In the genomic region with DNA sequence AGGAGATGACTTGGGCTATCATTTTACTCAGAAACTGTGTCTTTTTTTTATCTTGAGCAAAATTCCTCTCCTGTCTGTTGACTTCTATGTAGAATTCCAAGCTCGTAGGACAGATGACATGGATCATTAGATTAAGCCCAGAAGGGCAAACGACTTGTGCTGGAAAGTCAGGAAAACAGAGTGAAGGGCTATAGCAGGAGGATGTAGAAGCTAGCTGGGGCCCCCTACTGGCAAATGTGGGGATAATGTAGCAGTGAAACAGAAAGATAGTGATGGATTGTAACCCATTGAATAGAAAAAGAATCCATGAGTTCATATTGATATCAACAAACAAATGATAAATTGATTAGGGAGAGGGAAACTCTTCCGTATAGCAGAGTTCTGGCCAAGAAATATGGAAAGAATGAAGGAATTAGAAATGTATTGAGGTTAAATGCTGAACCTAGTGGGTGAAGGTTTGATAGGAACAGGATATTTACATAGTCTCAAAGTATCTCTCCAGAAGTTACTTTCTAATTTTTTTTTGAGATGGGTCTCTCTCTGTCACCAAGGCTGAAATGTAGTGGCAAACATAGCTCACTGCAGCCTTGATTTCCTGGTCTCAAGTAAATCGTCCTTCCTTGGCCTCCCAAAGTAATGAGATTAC, we compare ENCODE assay signal across 8 cellular contexts.
DNase-seq lines count a peak whose midpoint lies in the region; ATAC-seq, FAIRE-seq and TF ChIP-seq lines count a peak whose summit lies in the region.

No MANE protein-coding gene starts in this region.

- no peak overlapping the region for H3K4me3 Mint-ChIP-seq in activated naive CD4-positive, alpha-beta T cell treated with anti-CD3 and anti-CD28 coated beads for 36 hours

- DNase-seq in activated naive CD4-positive, alpha-beta T cell treated with anti-CD3 and anti-CD28 coated beads for 36 hours: peak; percentile 58
- no peak for DNase-seq in activated naive CD4-positive, alpha-beta T cell (lab: John Stamatoyannopoulos, UW)
- DNase-seq in NCI-H82 treated with DMSO at 0.1 percent for 48 hours (lab: John Stamatoyannopoulos, UW; ENCODE audit: unreplicated experiment): peak; percentile 36
- no peak for DNase-seq in GM12878 (ENCODE audit: low read depth, low spot score)
- no peak for DNase-seq in keratinocyte (ENCODE audit: low read depth, low spot score)
- no peak for DNase-seq in thoracic aorta (ENCODE audit: low spot score)

- no peaks in the 10 kb centered on the region for H3K4me1 Mint-ChIP-seq in activated naive CD4-positive, alpha-beta T cell treated with anti-CD3 and anti-CD28 coated beads for 36 hours (ENCODE audit: low read depth)

- TF ChIP-seq POLR2A in GM12878 (IDR thresholded peaks at IDR 0.05; ENCODE audit: low read depth, low read length): no peak

- WGBS in GM12878 (ENCODE audit: insufficient coverage, insufficient replicate concordance, low lambda C conversion rate, missing lambda C conversion rate): 12% methylated on average over 4 of the region's 4 CpGs

- H3K9me3 Mint-ChIP-seq in activated naive CD4-positive, alpha-beta T cell treated with anti-CD3 and anti-CD28 coated beads for 36 hours: no peaks in the 10 kb centered on the region

- peak; percentile 50 for TF ChIP-seq RAD21 in GM12878 (IDR thresholded peaks at IDR 0.05; ENCODE audit: insufficient read depth, low read depth, low read length)

- no peak for TF ChIP-seq EP300 in GM12878 (IDR thresholded peaks at IDR 0.05; ENCODE audit: borderline replicate concordance in 1 of 2, control insufficient read depth in 1 of 2, low read depth in 2 of 2, low read length in 2 of 2)

- in situ Hi-C loops in GM12878 (cut with MboI): no loop called here

- H3K79me2 ChIP-seq in GM12878 (ENCODE audit: control insufficient read depth, insufficient read depth, low read length) (no peaks in the 10 kb centered on the region), keratinocyte (ENCODE audit: control insufficient read depth, insufficient read depth, low read length) (no peaks in the 10 kb centered on the region)

- no peak for FAIRE-seq in GM12878 (lab: Jason Lieb, UNC)
- no peak for FAIRE-seq in keratinocyte (lab: Jason Lieb, UNC)

- H3K4me2 ChIP-seq in GM12878 (ENCODE audit: control insufficient read depth, insufficient read depth): no peak overlapping the region
- H3K4me2 ChIP-seq in keratinocyte (ENCODE audit: control insufficient read depth, extremely low read depth, insufficient read depth, low read depth, low read length): no peak overlapping the region

- H3K9me3 ChIP-seq in GM12878 (replicated peaks; ENCODE audit: control insufficient read depth, insufficient read depth, low read length) (no peaks in the 10 kb centered on the region), keratinocyte (ENCODE audit: control insufficient read depth, low read depth, low read length) (no peaks in the 10 kb centered on the region), thoracic aorta (no peaks in the 10 kb centered on the region)

- RAD21 ChIA-PET in GM12878 (lab: Charles Lee; ENCODE audit: unreplicated experiment): no interaction called here

- no peaks in the 10 kb centered on the region for H3K9me1 ChIP-seq in keratinocyte (ENCODE audit: control insufficient read depth, extremely low read depth, insufficient read depth, low read length)

- H3K27ac Mint-ChIP-seq in activated naive CD4-positive, alpha-beta T cell treated with anti-CD3 and anti-CD28 coated beads for 36 hours: no peak overlapping the region

- peaks cover 0 to 3% of the 10 kb centered on the region in 2 experiments; a peak in 2 of 4 replicates for H3K27me3 ChIP-seq in GM12878 (replicated peaks in 1 of 2; ENCODE audit: control insufficient read depth in 2 of 2, insufficient read depth in 2 of 2, low read length in 1 of 2)
- peaks cover under 1% of the 10 kb centered on the region for H3K27me3 ChIP-seq in keratinocyte (ENCODE audit: control insufficient read depth, extremely low read depth, insufficient read depth, low read length)
- no peaks in the 10 kb centered on the region for H3K27me3 ChIP-seq in thoracic aorta (replicated peaks; ENCODE audit: insufficient read depth)

- dilution Hi-C loops in keratinocyte (cut with MboI; ENCODE audit: extremely low pct_ligation_motif_present, low sequenced_read_pairs): no loop called here

- H3K27me3 Mint-ChIP-seq in activated naive CD4-positive, alpha-beta T cell treated with anti-CD3 and anti-CD28 coated beads for 36 hours (ENCODE audit: low read depth): no peaks in the 10 kb centered on the region

- no TSS peak for BruUV-seq in GM12878 (replicated peaks; lab: Mats Ljungman, UMichigan)

- H3K9ac ChIP-seq in GM12878 (ENCODE audit: control insufficient read depth, insufficient read depth, low read length) (no peak overlapping the region), keratinocyte (ENCODE audit: control insufficient read depth, extremely low read depth, insufficient read depth, low read length) (no peak overlapping the region)

- POLR2A ChIA-PET in GM12878 (lab: Charles Lee): no interaction called here

- CTCF ChIA-PET in activated naive CD4-positive, alpha-beta T cell treated with anti-CD3 and anti-CD28 coated beads for 36 hours (lab: Charles Lee): interaction anchor here (0.6 to 1.9 kb wide), 12 partner anchors 14 to 731 kb away, joined by 3 to 15 read pairs (median 4); no protein-coding TSS in a partner anchor
- CTCF ChIA-PET in GM12878 (lab: Yijun Ruan, JAX): interaction anchor here (0.7 to 1.8 kb wide), 15 partner anchors 9 to 782 kb away, joined by 3 to 6 read pairs (median 3); no protein-coding TSS in a partner anchor

- H3K36me3 ChIP-seq in GM12878 (ENCODE audit: control insufficient read depth in 2 of 2, insufficient read depth in 2 of 2, low read length in 1 of 2) (no peaks in the 10 kb centered on the region), keratinocyte (ENCODE audit: control insufficient read depth in 2 of 2, extremely low read depth in 1 of 2, insufficient read depth in 2 of 2, low read length in 2 of 2) (no peaks in the 10 kb centered on the region), thoracic aorta (no peaks in the 10 kb centered on the region)

- H3K4me1 ChIP-seq in GM12878 (ENCODE audit: control insufficient read depth, insufficient read depth, low read length): no peaks in the 10 kb centered on the region
- H3K4me1 ChIP-seq in keratinocyte (ENCODE audit: control insufficient read depth, extremely low read depth, insufficient read depth, low read length): no peaks in the 10 kb centered on the region
- H3K4me1 ChIP-seq in thoracic aorta (ENCODE audit: control insufficient read depth in 1 of 2, low read depth in 2 of 2): no peaks in the 10 kb centered on the region

- intact Hi-C loops in activated naive CD4-positive, alpha-beta T cell treated with anti-CD3 and anti-CD28 coated beads for 36 hours (cut with micrococcal nuclease): no loop called here
- intact Hi-C loops in GM12878 (cut with micrococcal nuclease; ENCODE audit: unreplicated experiment): loop anchor here (1.0 kb wide), 1 partner anchor 152 kb away; no protein-coding TSS in a partner anchor

- H3K27ac ChIP-seq in GM12878 (ENCODE audit: control insufficient read depth, insufficient read depth) (no peak overlapping the region), keratinocyte (ENCODE audit: control insufficient read depth, insufficient read depth, low read length) (no peak overlapping the region), thoracic aorta (no peak overlapping the region)

- H3K4me3 ChIP-seq in GM12878 (no peak overlapping the region), keratinocyte (ENCODE audit: control insufficient read depth in 2 of 3, extremely low read depth in 1 of 3, insufficient read depth in 2 of 3, low read depth in 1 of 3, low read length in 3 of 3) (no peak overlapping the region), thoracic aorta (no peak overlapping the region)

- SMC1A ChIA-PET in GM12878 (lab: Charles Lee; ENCODE audit: uncharacterized antibody, unreplicated experiment): interaction anchor here (0.9 to 1.5 kb wide), 2 partner anchors 13 to 1026 kb away, joined by 3 to 4 read pairs; no protein-coding TSS in a partner anchor

- no peak overlapping the region for H2AFZ ChIP-seq in GM12878 (ENCODE audit: control insufficient read depth, low read depth, low read length)
- H2AFZ ChIP-seq in keratinocyte (ENCODE audit: control insufficient read depth, low read length): no peak overlapping the region

- no peaks in the 10 kb centered on the region for H4K20me1 ChIP-seq in GM12878 (ENCODE audit: control insufficient read depth, insufficient read depth)
- no peaks in the 10 kb centered on the region for H4K20me1 ChIP-seq in keratinocyte (ENCODE audit: control insufficient read depth, extremely low read depth, insufficient read depth, low read length)

- no peaks in the 10 kb centered on the region for H3K36me3 Mint-ChIP-seq in activated naive CD4-positive, alpha-beta T cell treated with anti-CD3 and anti-CD28 coated beads for 36 hours (ENCODE audit: low read depth)

- ATAC-seq in HG02852 (IDR thresholded peaks at IDR 0.05; ENCODE audit: unreplicated experiment) (peak; percentile 69), GM12878 (peak; percentile 80), thoracic aorta (ENCODE audit: insufficient number of reproducible peaks, low FRiP score, low read depth) (no peak), HG03460 (IDR thresholded peaks at IDR 0.05; ENCODE audit: unreplicated experiment) (no peak)

- TF ChIP-seq CTCF in GM12878 (IDR thresholded peaks at IDR 0.05 in 2 of 3, conservative IDR thresholded peaks at IDR 0.05 in 1 of 3; ENCODE audit: control insufficient read depth in 2 of 3, extremely low read depth in 1 of 3, insufficient read depth in 1 of 3, low read depth in 3 of 3, low read length in 3 of 3): peak; percentile 55 to 77 (median 71)
- peak; percentile 59 to 80 (median 73) for TF ChIP-seq CTCF in keratinocyte (optimal IDR thresholded peaks at IDR 0.05 in 1 of 3, IDR thresholded peaks at IDR 0.05 in 1 of 3, conservative IDR thresholded peaks at IDR 0.05 in 1 of 3; ENCODE audit: extremely low read depth in 1 of 3, insufficient read depth in 2 of 3, low read length in 3 of 3)
- TF ChIP-seq CTCF in thoracic aorta (IDR thresholded peaks at IDR 0.05): peak; percentile 71

TF ChIP-seq in GM12878, 131 proteins besides CTCF, POLR2A, EP300 and RAD21 (continues in another document):
- TF ChIP-seq TCF7 (IDR thresholded peaks at IDR 0.05; ENCODE audit: borderline replicate concordance): no peak
- TF ChIP-seq ZBED1 (IDR thresholded peaks at IDR 0.05; ENCODE audit: borderline replicate concordance): no peak
- TF ChIP-seq JUND (IDR thresholded peaks at IDR 0.05; ENCODE audit: low read depth, low read length): no peak

Comparison
In these comparisons a context has a peak if more than half of its experiments do, and no peak if none do; other contexts are left out.
1. DNase-seq: peak in activated naive CD4-positive, alpha-beta T cell treated with anti-CD3 and anti-CD28 coated beads for 36 hours (single experiment) and NCI-H82 treated with DMSO at 0.1 percent for 48 hours (single experiment); none in activated naive CD4-positive, alpha-beta T cell (0 of 4), GM12878 (single experiment), keratinocyte (single experiment) and thoracic aorta (single experiment).
2. ATAC-seq: peak in HG02852 (single experiment) and GM12878 (single experiment); none in thoracic aorta (single experiment) and HG03460 (single experiment).
3. Peak in every context shown above with its lines, with median percentiles within 50 percentile points of each other: CTCF ChIP-seq.